8 cellular contexts compared by ENCODE assay signal in the genomic region with DNA sequence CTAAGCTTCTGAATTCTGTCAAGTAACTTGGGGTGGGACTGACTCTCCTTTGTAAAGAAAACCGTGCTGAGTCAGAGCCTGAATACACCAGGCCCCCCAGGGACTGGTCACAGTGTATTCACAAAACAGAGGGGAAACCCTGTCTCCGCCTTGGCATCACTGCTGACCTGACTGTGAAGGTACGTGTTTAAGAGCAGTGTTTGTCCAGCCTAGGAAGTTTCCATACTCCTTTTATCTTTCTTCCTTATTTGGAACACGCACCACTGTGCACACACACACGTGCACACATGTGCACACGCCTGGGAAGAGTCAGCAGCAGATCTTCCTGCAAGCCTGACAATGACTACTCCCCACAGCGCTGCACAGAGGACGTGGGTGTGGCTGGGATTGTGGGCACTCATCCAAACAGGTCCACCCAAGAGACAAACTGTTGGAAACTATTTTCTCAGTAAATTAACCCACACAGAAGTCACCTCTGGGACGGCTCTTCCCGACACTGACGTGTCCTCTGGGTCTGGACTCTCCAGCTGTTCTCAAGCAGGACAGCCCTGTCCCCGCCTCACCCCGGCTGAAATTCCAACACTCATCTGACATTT.
DNase-seq lines count a peak whose midpoint lies in the region; ATAC-seq and TF ChIP-seq lines count a peak whose summit lies in the region.

No MANE protein-coding gene starts in this region.

- no peaks in the 10 kb centered on the region for H3K36me3 ChIP-seq in BE2C

- H3K4me3 ChIP-seq in BE2C (ENCODE audit: low read depth, low read length) = no peak overlapping the region

- no peaks in the 10 kb centered on the region for H3K27me3 ChIP-seq in BE2C

- no peak for TF ChIP-seq CTCF in BE2C (IDR thresholded peaks at IDR 0.05; ENCODE audit: low read depth, low read length)

- H3K27ac ChIP-seq in substantia nigra (ENCODE audit: low read depth, low read length, poor library complexity, severe bottlenecking) = no peak overlapping the region

- intact Hi-C loops in sciatic nerve (cut with DNase I) = no loop called here

- ATAC-seq in GM19397 (IDR thresholded peaks at IDR 0.05; ENCODE audit: unreplicated experiment) (peak; percentile 86), HG03378 (IDR thresholded peaks at IDR 0.05; ENCODE audit: unreplicated experiment) (peak; percentile 95), esophagus mucosa (peak; percentile 70), sciatic nerve (peak; percentile 73)

- no peaks in the 10 kb centered on the region for H3K4me1 ChIP-seq in BE2C

- H3K9me3 ChIP-seq in BE2C = no peaks in the 10 kb centered on the region

- DNase-seq in sciatic nerve (ENCODE audit: low spot score) = no peak
- no peak for DNase-seq in substantia nigra (lab: John Stamatoyannopoulos, UW)
- no peak for DNase-seq in BE2C
- no peak for DNase-seq in stimulated activated naive CD4-positive, alpha-beta T cell treated with Interleukin-2 at 50 U/mL for 16 hours (lab: John Stamatoyannopoulos, UW)
- no peak for DNase-seq in NCI-H2171 (lab: John Stamatoyannopoulos, UW)
